Comparison of ENCODE assay signal across 8 cellular contexts in the genomic region with DNA sequence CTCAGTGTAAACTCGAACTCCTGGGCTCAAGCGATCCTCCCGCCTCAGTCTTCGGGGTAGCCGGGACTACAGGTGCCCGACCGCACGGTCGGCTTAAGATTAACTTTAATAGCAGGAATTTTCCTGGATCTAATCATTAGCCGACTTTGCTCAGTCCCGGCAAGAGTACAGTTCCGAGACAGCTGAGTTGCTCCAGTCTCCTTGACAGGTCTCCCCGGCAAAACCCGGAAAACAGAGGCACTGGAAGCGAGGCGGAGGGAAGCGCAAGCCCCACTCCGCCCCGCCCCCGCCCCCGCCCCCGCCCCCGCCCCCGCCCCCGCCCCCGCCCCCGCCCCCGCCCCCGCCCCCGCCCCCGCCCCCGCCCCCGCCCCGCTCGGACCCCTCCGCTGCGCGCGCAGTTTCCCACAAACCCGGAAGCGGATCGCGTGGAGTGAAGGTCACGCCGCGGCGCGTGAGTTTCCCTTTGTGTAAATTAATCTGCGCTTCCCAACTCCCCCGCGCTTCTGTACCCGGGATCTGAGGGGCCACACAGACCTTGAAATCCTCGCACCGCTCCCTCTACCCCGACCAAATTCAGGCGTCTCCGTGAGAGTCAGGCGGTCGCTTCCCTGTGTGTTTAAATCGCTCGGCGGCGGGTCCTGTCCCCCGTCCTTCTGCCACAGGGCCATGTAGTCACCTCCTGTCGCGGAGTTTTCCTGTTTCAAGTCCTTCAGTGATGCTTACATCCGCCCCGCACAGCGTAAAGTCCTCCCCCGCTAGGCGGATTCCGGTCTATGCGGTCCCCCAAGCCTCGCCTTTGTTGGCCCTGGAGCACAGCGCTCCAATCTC. TPM values are rescaled to one million over a fixed set of nuclear protein-coding genes. Genes with fewer than 3 reads are reported as not detected.
A peak's percentile ranks its signal among the peaks of the same experiment; 100 is the strongest.
DNase-seq lines count a peak whose midpoint lies in the region; ATAC-seq and TF ChIP-seq lines count a peak whose summit lies in the region.

Gene ZNF480, plus strand, starts transcription at position 397 of the 828 bp plus-strand sequence. CDS start 3,244 bp downstream, outside the sequence.

- H3K4me1 Mint-ChIP-seq in activated CD4-positive, alpha-beta memory T cell treated with anti-CD3 and anti-CD28 coated beads for 36 hours (ENCODE audit: low read depth) = peaks cover 12% of the 10 kb centered on the region

- H3K36me3 Mint-ChIP-seq in activated CD4-positive, alpha-beta memory T cell treated with anti-CD3 and anti-CD28 coated beads for 36 hours = peaks cover 58% of the 10 kb centered on the region

- H3K27ac ChIP-seq in dorsolateral prefrontal cortex (peak within 1 kb of the TSS in 58 of 59 donors; percentile 30 to 94 (median 88)), right lobe of liver (peak within 1 kb of the TSS; percentile 62 to 85 (median 67))

- TF ChIP-seq CTCF in GM13976 (IDR thresholded peaks at IDR 0.05; ENCODE audit: borderline replicate concordance, control extremely low read depth, extremely low read depth, insufficient read depth, missing control alignments) (no peak), dorsolateral prefrontal cortex (IDR thresholded peaks at IDR 0.05 in 54 of 56, conservative IDR thresholded peaks at IDR 0.05 in 2 of 56; ENCODE audit: low read depth in 1 of 56, partially characterized antibody in 56 of 56) (peak in 10 of 56 donors; percentile 0 to 31 (median 18)), right lobe of liver (IDR thresholded peaks at IDR 0.05) (peak in 1 of 4 donors; percentile 17)

- ATAC-seq in HG03565 (IDR thresholded peaks at IDR 0.05; ENCODE audit: unreplicated experiment) = peak; percentile 55
- peak; percentile 89 to 92 (median 90) for ATAC-seq in right lobe of liver

- DNase-seq in GM13976 (ENCODE audit: low spot score) (peak; percentile 76), NCI-H748 (lab: John Stamatoyannopoulos, UW; ENCODE audit: unreplicated experiment) (peak; percentile 93), dorsolateral prefrontal cortex (peak; percentile 67 to 84 (median 79)), right lobe of liver (peak; percentile 89 to 91 (median 89)), cortex of kidney (lab: John Stamatoyannopoulos, UW) (no peak)
- peak; percentile 77 for DNase-seq in activated CD4-positive, alpha-beta memory T cell treated with anti-CD3 and anti-CD28 coated beads for 36 hours
- DNase-seq in stimulated activated CD4-positive, alpha-beta T cell treated with anti-CD3 and anti-CD28 coated beads, Interleukin-2, amount 100 ng/mL, for 48 hours = peak; percentile 57 to 68

- peak within 1 kb of the TSS; percentile 91 for H3K4me3 Mint-ChIP-seq in activated CD4-positive, alpha-beta memory T cell treated with anti-CD3 and anti-CD28 coated beads for 36 hours

- H3K27ac Mint-ChIP-seq in activated CD4-positive, alpha-beta memory T cell treated with anti-CD3 and anti-CD28 coated beads for 36 hours = peak within 1 kb of the TSS; percentile 95

- POLR2A ChIA-PET in activated CD4-positive, alpha-beta memory T cell treated with anti-CD3 and anti-CD28 coated beads for 36 hours (lab: Charles Lee) = no interaction called here

- no peaks in the 10 kb centered on the region for H3K27me3 ChIP-seq in dorsolateral prefrontal cortex
- H3K27me3 ChIP-seq in right lobe of liver = no peaks in the 10 kb centered on the region

- peak; percentile 51 for TF ChIP-seq POLR2A in right lobe of liver (IDR thresholded peaks at IDR 0.05)

- CTCF ChIA-PET in activated CD4-positive, alpha-beta memory T cell treated with anti-CD3 and anti-CD28 coated beads for 36 hours (lab: Charles Lee) = interaction anchor here (1.0 kb wide), 1 partner anchor 666 kb away, joined by 3 read pairs; no protein-coding TSS in a partner anchor

- in situ Hi-C loops in GM13976 (cut with MboI; ENCODE audit: low sequenced_read_pairs, unreplicated experiment) = no loop called here

- peaks cover 5% of the 10 kb centered on the region for H3K27me3 Mint-ChIP-seq in activated CD4-positive, alpha-beta memory T cell treated with anti-CD3 and anti-CD28 coated beads for 36 hours

- H3K36me3 ChIP-seq in right lobe of liver = peaks cover 0 to 11% (median 3%) of the 10 kb centered on the region in 4 donors

- intact Hi-C loops in activated CD4-positive, alpha-beta memory T cell treated with anti-CD3 and anti-CD28 coated beads for 36 hours (cut with micrococcal nuclease) = loop anchor here (1.0 kb wide), 2 partner anchors 28 to 39 kb away; partner anchors contain the start of genes ZNF610 and ZNF766
- intact Hi-C loops in dorsolateral prefrontal cortex (cut with DNase I) = loop anchor here in 1 of 2 donors (1.0 to 5.0 kb wide), 2 partner anchors 28 to 40 kb away; partner anchors contain the start of genes ZNF610 and ZNF766
- intact Hi-C loops in right lobe of liver (cut with DNase I) = no loop called here

- peaks cover 0 to 5% (median 0%) of the 10 kb centered on the region in 4 donors for H3K9me3 ChIP-seq in right lobe of liver

- peaks cover 56% of the 10 kb centered on the region for H3K9me3 Mint-ChIP-seq in activated CD4-positive, alpha-beta memory T cell treated with anti-CD3 and anti-CD28 coated beads for 36 hours

- under 1% methylated on average over 39 of the region's 75 CpGs for WGBS in right lobe of liver (ENCODE audit: insufficient coverage, low coverage, low lambda C conversion rate, missing lambda C conversion rate)

- H3K4me1 ChIP-seq in right lobe of liver = peaks cover 0 to 6% (median 2%) of the 10 kb centered on the region in 4 donors

- peak within 1 kb of the TSS; percentile 58 to 96 (median 85) for H3K4me3 ChIP-seq in dorsolateral prefrontal cortex
- peak within 1 kb of the TSS; percentile 72 to 93 (median 90) for H3K4me3 ChIP-seq in right lobe of liver

RNA-seq across cellular contexts. Expression of gene ZNF480, which starts in this region (rescaled TPM):
- 1 to 10 TPM; 3.4 to 4.1 TPM for total RNA-seq in activated CD4-positive, alpha-beta memory T cell treated with anti-CD3 and anti-CD28 coated beads for 36 hours
- total RNA-seq in dorsolateral prefrontal cortex = 10 to 100 TPM in 8 of 120 experiments, 1 to 10 TPM in 112; 3.2 to 11.3 (median 6.9) TPM
- 1 to 10 TPM; 3.7 to 7.1 (median 5.3) TPM for total RNA-seq in right lobe of liver
